ENCODE assay signal across 13 cellular contexts in the genomic region with DNA sequence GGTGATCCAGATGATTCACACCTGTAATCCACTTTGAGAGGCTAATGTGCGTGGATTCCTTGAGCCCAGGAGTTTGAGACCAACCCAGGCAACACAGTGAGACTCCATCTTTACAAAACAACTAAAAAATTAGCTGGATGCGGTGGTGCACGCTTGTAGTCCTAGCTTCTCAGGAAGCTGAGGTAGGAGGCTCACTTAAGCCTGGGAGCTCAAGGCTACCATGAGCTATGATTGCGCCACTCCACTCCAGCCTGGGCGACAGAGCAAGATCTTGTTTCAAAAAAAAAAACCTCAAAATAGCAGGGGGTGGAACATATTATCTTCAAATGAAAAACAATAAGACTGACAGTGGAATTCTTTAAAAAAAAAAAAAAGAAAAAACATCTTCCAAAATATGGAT. TPM values are rescaled to one million over a fixed set of nuclear protein-coding genes. Genes with fewer than 3 reads are reported as not detected.
A peak's percentile ranks its signal among the peaks of the same experiment; 100 is the strongest.
DNase-seq lines count a peak whose midpoint lies in the region; ATAC-seq and TF ChIP-seq lines count a peak whose summit lies in the region.
"Had no signal": no experiment of that assay in that cellular context is flagged by ENCODE, and none has a peak within 500 bp of the region (broad histone marks: within the 10 kb centered on the region; RNA-seq: fewer than 3 reads in every experiment).

No MANE protein-coding gene starts in this region.

- peaks cover 50% of the 10 kb centered on the region for H3K36me3 Mint-ChIP-seq in effector memory CD8-positive, alpha-beta T cell (ENCODE audit: insufficient read depth)
- H3K36me3 Mint-ChIP-seq in natural killer cell: peaks cover 14% of the 10 kb centered on the region

- POLR2A ChIA-PET in IMR-90 (lab: Charles Lee; ENCODE audit: unreplicated experiment): no interaction called here

- no peak overlapping the region for H4K91ac ChIP-seq in IMR-90 (ENCODE audit: insufficient read depth, low read depth, low read length)

- no peak overlapping the region for H2BK120ac ChIP-seq in IMR-90 (ENCODE audit: low read depth, low read length)

- H2AK9ac ChIP-seq in IMR-90 (replicated peaks; ENCODE audit: low read depth, low read length, poor library complexity): no peak overlapping the region

- H3K23ac ChIP-seq in IMR-90 (ENCODE audit: low read depth, low read length): no peak overlapping the region

- no peaks in the 10 kb centered on the region for H3K27me3 ChIP-seq in IMR-90 (ENCODE audit: control insufficient read depth, insufficient read depth, low read length)
- H3K27me3 ChIP-seq: BLaER1 treated with 17β-estradiol and CSF1 and Interleukin-3, amounts not matched to agents 10 nM and 100 nM had no signal

- H4K8ac ChIP-seq in IMR-90 (ENCODE audit: low read depth in 2 of 2, low read length in 2 of 2): no peak overlapping the region

- no peak overlapping the region for H3K4me3 Mint-ChIP-seq in effector memory CD8-positive, alpha-beta T cell
- no peak overlapping the region for H3K4me3 Mint-ChIP-seq in natural killer cell

- H2BK5ac ChIP-seq in IMR-90 (ENCODE audit: low read depth, low read length, poor library complexity, severe bottlenecking): no peak overlapping the region

- peaks cover 0 to 22% of the 10 kb centered on the region in 2 experiments; a peak in 3 of 4 replicates for H3K79me1 ChIP-seq in IMR-90 (ENCODE audit: low read depth in 1 of 2, low read length in 2 of 2)

- no peak for TF ChIP-seq POLR2A in IMR-90 (IDR thresholded peaks at IDR 0.05; ENCODE audit: low read depth, low read length)
- no peak for TF ChIP-seq POLR2A in NB4 (IDR thresholded peaks at IDR 0.05; ENCODE audit: extremely low read depth, insufficient read length)

- ATAC-seq in IMR-90 (ENCODE audit: low read depth): no peak
- no peak for ATAC-seq in effector memory CD8-positive, alpha-beta T cell (replicated peaks)
- no peak for ATAC-seq in natural killer cell
- no peak for ATAC-seq in HG03457 (IDR thresholded peaks at IDR 0.05; ENCODE audit: unreplicated experiment)
- no peak for ATAC-seq in GM19467 (IDR thresholded peaks at IDR 0.05; ENCODE audit: unreplicated experiment)
- ATAC-seq: HCT116 had no signal

- no peaks in the 10 kb centered on the region for H3K9me1 ChIP-seq in IMR-90 (ENCODE audit: insufficient read depth, low read length)

- in situ Hi-C loops in IMR-90 (cut with MboI; ENCODE audit: low sequenced_read_pairs): no loop called here

- TF ChIP-seq CTCF in IMR-90 (conservative IDR thresholded peaks at IDR 0.05; ENCODE audit: low read depth, low read length) (no peak), NB4 (IDR thresholded peaks at IDR 0.05; ENCODE audit: low read depth, low read length) (no peak), natural killer cell (IDR thresholded peaks at IDR 0.05) (no peak)

- H2AK5ac ChIP-seq in IMR-90 (ENCODE audit: low read depth, low read length): no peak overlapping the region

- H3K4me3 ChIP-seq in IMR-90 (ENCODE audit: insufficient read depth, low read depth, low read length): no peak overlapping the region
- H3K4me3 ChIP-seq in NB4 (ENCODE audit: low read depth, low read length): no peak overlapping the region

- H2AFZ ChIP-seq in IMR-90 (replicated peaks; ENCODE audit: low read length, poor library complexity): no peak overlapping the region

- intact Hi-C loops in IMR-90 (cut with micrococcal nuclease): no loop called here
- intact Hi-C loops in natural killer cell (cut with micrococcal nuclease): no loop called here
- intact Hi-C loops in head of caudate nucleus (cut with DNase I): no loop called here

- H3K9me3 ChIP-seq in IMR-90 (ENCODE audit: control insufficient read depth, insufficient read depth, low read length): peaks cover 13% of the 10 kb centered on the region

- H4K5ac ChIP-seq in IMR-90 (ENCODE audit: low read depth, low read length): no peak overlapping the region

- no peak overlapping the region for H3K4me2 ChIP-seq in IMR-90 (ENCODE audit: low read depth, low read length)
- H3K4me2 ChIP-seq: BLaER1 treated with 17β-estradiol and CSF1 and Interleukin-3, amounts not matched to agents 10 nM and 100 nM had no signal

- CTCF ChIA-PET in IMR-90 (lab: Yijun Ruan, JAX): interaction anchor here (0.7 to 0.9 kb wide), 2 partner anchors 10 to 222 kb away, joined by 3 read pairs; no protein-coding TSS in a partner anchor

- no peak overlapping the region for H2BK20ac ChIP-seq in IMR-90 (ENCODE audit: low read depth, low read length)

- TF ChIP-seq RAD21 in IMR-90 (IDR thresholded peaks at IDR 0.05; ENCODE audit: low read length): no peak

- peaks cover 4% of the 10 kb centered on the region; the same call in 1 of the 2 replicates for H3K36me3 ChIP-seq in IMR-90 (ENCODE audit: control insufficient read depth, insufficient read depth, low read length)

- 86% methylated on average over 1 of the region's 5 CpGs; no CpG with 5 or more reads in 1 of the 2 experiments for whole genome bisulfite sequencing in IMR-90 (ENCODE audit: extremely low coverage in 2 of 2, insufficient read length in 1 of 2), 2 experiments

- H2BK15ac ChIP-seq in IMR-90 (ENCODE audit: low read depth, low read length): no peak overlapping the region

- H3K9me3 Mint-ChIP-seq in effector memory CD8-positive, alpha-beta T cell: peaks cover 0 to 3% of the 10 kb centered on the region in 2 donors
- peaks cover 2 to 6% of the 10 kb centered on the region in 2 donors for H3K9me3 Mint-ChIP-seq in natural killer cell

- no peak for DNase-seq in IMR-90
- peak; percentile 33 for DNase-seq in NB4 (ENCODE audit: low read depth)
- no peak for DNase-seq in effector memory CD8-positive, alpha-beta T cell
- DNase-seq in natural killer cell: no peak
- DNase-seq in NCI-H748 (lab: John Stamatoyannopoulos, UW; ENCODE audit: unreplicated experiment): no peak
- DNase-seq in head of caudate nucleus: no peak
- DNase-seq: Calu3, DMS 273 treated with DMSO at 0.1 percent for 48 hours had no signal

- peaks cover 25 to 54% of the 10 kb centered on the region in 2 donors for H3K4me1 Mint-ChIP-seq in effector memory CD8-positive, alpha-beta T cell (ENCODE audit: low read depth in 2 of 2)
- H3K4me1 Mint-ChIP-seq in natural killer cell: peaks cover 45 to 62% of the 10 kb centered on the region in 2 donors

- H4K20me1 ChIP-seq in IMR-90 (ENCODE audit: insufficient read depth, low read length): no peaks in the 10 kb centered on the region

- dilution Hi-C loops in IMR-90 (cut with HindIII; ENCODE audit: low sequenced_read_pairs, unreplicated experiment): no loop called here

- no peaks in the 10 kb centered on the region for H3K27me3 Mint-ChIP-seq in effector memory CD8-positive, alpha-beta T cell
- no peaks in the 10 kb centered on the region for H3K27me3 Mint-ChIP-seq in natural killer cell (ENCODE audit: low read depth in 2 of 2)
- H3K27me3 Mint-ChIP-seq: CD4-positive, CD25-positive, alpha-beta regulatory T cell had no signal

- H3K18ac ChIP-seq in IMR-90 (ENCODE audit: low read depth, low read length): no peak overlapping the region

- H3K56ac ChIP-seq in IMR-90 (ENCODE audit: extremely low read depth, insufficient read depth, low read length): no peak overlapping the region

- no peak overlapping the region for H3K27ac ChIP-seq in IMR-90 (ENCODE audit: insufficient read depth, low read length)
- H3K27ac ChIP-seq: BLaER1 treated with 17β-estradiol and CSF1 and Interleukin-3, amounts not matched to agents 10 nM and 100 nM had no signal

- BruUV-seq in IMR-90 (replicated peaks; lab: Mats Ljungman, UMichigan): no TSS peak

- peak overlapping the region; percentile 65 to 75 for H3K27ac Mint-ChIP-seq in effector memory CD8-positive, alpha-beta T cell
- peak overlapping the region; percentile 7 to 75 for H3K27ac Mint-ChIP-seq in natural killer cell

- H3K4me1 ChIP-seq in IMR-90 (ENCODE audit: control insufficient read depth, insufficient read depth, low read length): no peaks in the 10 kb centered on the region

- H3K4ac ChIP-seq in IMR-90 (ENCODE audit: low read depth, low read length): no peak overlapping the region

- H3K14ac ChIP-seq in IMR-90 (replicated peaks; ENCODE audit: low read depth, low read length): no peak overlapping the region

- H3K9ac ChIP-seq in IMR-90 (ENCODE audit: low read depth, low read length): no peak overlapping the region
- H3K9ac ChIP-seq: BLaER1 treated with 17β-estradiol and CSF1 and Interleukin-3, amounts not matched to agents 10 nM and 100 nM had no signal

TF ChIP-seq in IMR-90, 13 proteins besides CTCF, POLR2A, EP300 and RAD21:
- TF ChIP-seq MAZ (IDR thresholded peaks at IDR 0.05; ENCODE audit: borderline replicate concordance, low read depth, low read length) (no peak), CEBPB (IDR thresholded peaks at IDR 0.05; ENCODE audit: low read depth, low read length) (0 out of 2 replicates have a peak, but pooled peaks have one; percentile 6)

RNA-seq across cellular contexts. Expression of gene PCDHGC5, which starts 59.0 kb away (rescaled TPM):
- total RNA-seq in IMR-90 (2012; rRNA removed): 2.5 and 2.9 TPM in 2 replicates
- 3.8 TPM in 2 replicates for polyA plus RNA-seq in IMR-90 (2012; rRNA removed)
- 2.5 and 3.2 TPM in 2 replicates for polyA plus RNA-seq in IMR-90 (2012; cell fraction: cytosol; rRNA removed)
- 11.1 and 15.3 TPM in 2 replicates for polyA plus RNA-seq in IMR-90 (2012; cell fraction: nucleus; rRNA removed; ENCODE audit: low replicate concordance)
- total RNA-seq in natural killer cell: under 1 TPM; 0.31 to 0.97 (median 0.50) TPM
- total RNA-seq: CD4-positive, CD25-positive, alpha-beta regulatory T cell had no signal
- polyA plus RNA-seq: CD4-positive, CD25-positive, alpha-beta regulatory T cell had no signal
